In genomic region chr13:82963466-82963865, GRCh38 we compare ENCODE assay signal across 17 cellular contexts.
"Had no signal": no experiment of that assay in that cellular context is flagged by ENCODE, and none has a peak within 500 bp of the region (broad histone marks: within the 10 kb centered on the region; RNA-seq: fewer than 3 reads in every experiment).

No MANE protein-coding gene starts in this region.

- H3K9ac ChIP-seq: neural progenitor cell, parathyroid adenoma had no signal

- H3K79me2 ChIP-seq: parathyroid adenoma had no signal

- H3K27ac Mint-ChIP-seq: activated CD4-positive, alpha-beta memory T cell treated with anti-CD3 and anti-CD28 coated beads for 36 hours; activated naive CD8-positive, alpha-beta T cell; neural progenitor cell had no signal

- H3K36me3 ChIP-seq: cardiac muscle cell, gastrocnemius medialis, heart right ventricle, neural progenitor cell, stomach, thoracic aorta had no signal

- H3K4me3 ChIP-seq: cardiac muscle cell, gastrocnemius medialis, heart right ventricle, neural progenitor cell, skin epidermis, stomach, thoracic aorta had no signal

- H3K27ac ChIP-seq: cardiac muscle cell, gastrocnemius medialis, heart right ventricle, neural progenitor cell, parathyroid adenoma, skin epidermis, stomach, thoracic aorta had no signal

- H3K36me3 Mint-ChIP-seq: activated CD4-positive, alpha-beta memory T cell treated with anti-CD3 and anti-CD28 coated beads for 36 hours; activated naive CD8-positive, alpha-beta T cell; neural progenitor cell had no signal

- H3K27me3 ChIP-seq: cardiac muscle cell, gastrocnemius medialis, heart right ventricle, neural progenitor cell, stomach had no signal

- H3K4me1 Mint-ChIP-seq: neural progenitor cell had no signal

- DNase-seq: activated CD4-positive, alpha-beta memory T cell treated with anti-CD3 and anti-CD28 coated beads for 36 hours; activated CD4-positive, alpha-beta T cell treated with anti-CD3 and anti-CD28 coated beads for 1 hour; activated gamma-delta T cell; activated T-cell treated with anti-CD3 and anti-CD28 coated beads, Interleukin-2, amount 50 U/mL, for 4 hours; effector CD4-positive, alpha-beta T cell; gastrocnemius medialis; heart right ventricle; kidney; left ventricle myocardium superior; retina; stomach had no signal

- H3K4me1 ChIP-seq: gastrocnemius medialis, heart right ventricle, neural progenitor cell, parathyroid adenoma, stomach had no signal

- H3K27me3 Mint-ChIP-seq: activated CD4-positive, alpha-beta memory T cell treated with anti-CD3 and anti-CD28 coated beads for 36 hours; activated naive CD8-positive, alpha-beta T cell had no signal

- H2AFZ ChIP-seq: neural progenitor cell, parathyroid adenoma had no signal

- H3K9me3 ChIP-seq: gastrocnemius medialis, thoracic aorta had no signal

- FAIRE-seq: kidney had no signal

- H3K4me2 ChIP-seq: neural progenitor cell had no signal

- H3K4me3 Mint-ChIP-seq: activated CD4-positive, alpha-beta memory T cell treated with anti-CD3 and anti-CD28 coated beads for 36 hours; activated naive CD8-positive, alpha-beta T cell; activated T-cell treated with anti-CD3 and anti-CD28 coated beads, Interleukin-2, amount 50 U/mL, for 4 hours; neural progenitor cell had no signal
